In genomic region chr2:1538663-1539062, GRCh38 we compare ENCODE assay signal across 13 cellular contexts.
DNase-seq lines count a peak whose midpoint lies in the region; ATAC-seq and TF ChIP-seq lines count a peak whose summit lies in the region.
"Had no signal": no experiment of that assay in that cellular context is flagged by ENCODE, and none has a peak within 500 bp of the region (broad histone marks: within the 10 kb centered on the region; RNA-seq: fewer than 3 reads in every experiment).

No MANE protein-coding gene starts in this region.

- H2AFZ ChIP-seq in Loucy (ENCODE audit: low read length) (peak overlapping the region; percentile 52), neural cell (ENCODE audit: low read depth, low read length) (no peak overlapping the region)

- no peak overlapping the region for H3K27ac Mint-ChIP-seq in activated naive CD8-positive, alpha-beta T cell treated with anti-CD3 and anti-CD28 coated beads, Interleukin-2, amount 50 U/mL, for 24 hours
- H3K27ac Mint-ChIP-seq: B cell; naive thymus-derived CD8-positive, alpha-beta T cell had no signal

- no peaks in the 10 kb centered on the region for H3K9me3 Mint-ChIP-seq in activated naive CD8-positive, alpha-beta T cell treated with anti-CD3 and anti-CD28 coated beads, Interleukin-2, amount 50 U/mL, for 24 hours
- H3K9me3 Mint-ChIP-seq: naive thymus-derived CD8-positive, alpha-beta T cell had no signal

- H3K4me3 Mint-ChIP-seq in activated naive CD8-positive, alpha-beta T cell treated with anti-CD3 and anti-CD28 coated beads, Interleukin-2, amount 50 U/mL, for 24 hours, result no peak overlapping the region
- H3K4me3 Mint-ChIP-seq: B cell; naive thymus-derived CD8-positive, alpha-beta T cell had no signal

- H4K20me1 ChIP-seq in Loucy (ENCODE audit: insufficient read depth, low read length, poor library complexity, severe bottlenecking), result no peaks in the 10 kb centered on the region
- no peaks in the 10 kb centered on the region for H4K20me1 ChIP-seq in neural cell (ENCODE audit: insufficient read depth)

- H3K4me3 ChIP-seq in Loucy (ENCODE audit: low read length, poor library complexity, severe bottlenecking), result no peak overlapping the region
- no peak overlapping the region for H3K4me3 ChIP-seq in neural cell (ENCODE audit: low read length)
- H3K4me3 ChIP-seq: HAP-1, SJCRH30, suprapubic skin had no signal

- H3K9me2 ChIP-seq in Loucy (replicated peaks; ENCODE audit: low read depth, low read length) (no peaks in the 10 kb centered on the region), neural cell (ENCODE audit: insufficient read depth, low read length) (no peaks in the 10 kb centered on the region)

- H3K9me3 ChIP-seq in Loucy (ENCODE audit: insufficient read depth, low read depth, low read length) (no peaks in the 10 kb centered on the region; the same call in 1 of the 2 replicates), neural cell (ENCODE audit: low read length) (no peaks in the 10 kb centered on the region)
- H3K9me3 ChIP-seq: HAP-1, SJCRH30, suprapubic skin had no signal

- H3K4me2 ChIP-seq in Loucy (ENCODE audit: low read depth, low read length, poor library complexity, severe bottlenecking), result peak overlapping the region; percentile 0
- no peak overlapping the region for H3K4me2 ChIP-seq in neural cell (ENCODE audit: low read length)

- H3K27ac ChIP-seq in neural cell (ENCODE audit: low read length), result no peak overlapping the region
- H3K27ac ChIP-seq: SJCRH30, suprapubic skin had no signal

- H3K79me2 ChIP-seq in Loucy (ENCODE audit: insufficient read depth, low read length) (no peaks in the 10 kb centered on the region), neural cell (replicated peaks; ENCODE audit: insufficient read depth, low read length) (no peaks in the 10 kb centered on the region)

- peak; percentile 54 for TF ChIP-seq RAD21 in neural cell (conservative IDR thresholded peaks at IDR 0.05)

- no peaks in the 10 kb centered on the region for H3K4me1 Mint-ChIP-seq in activated naive CD8-positive, alpha-beta T cell treated with anti-CD3 and anti-CD28 coated beads, Interleukin-2, amount 50 U/mL, for 24 hours
- H3K4me1 Mint-ChIP-seq: B cell had no signal

- H3K27me3 Mint-ChIP-seq in activated naive CD8-positive, alpha-beta T cell treated with anti-CD3 and anti-CD28 coated beads, Interleukin-2, amount 50 U/mL, for 24 hours, result peaks cover 3% of the 10 kb centered on the region

- no peak for TF ChIP-seq EP300 in neural cell (conservative IDR thresholded peaks at IDR 0.05; ENCODE audit: poor library complexity, severe bottlenecking)

- DNase-seq in NCI-H524 (lab: John Stamatoyannopoulos, UW) (peak; percentile 17 to 75), NCI-H524 treated with DMSO at 0.1 percent for 48 hours (lab: John Stamatoyannopoulos, UW) (no peak), pons (ENCODE audit: low spot score) (no peak)
- no peak for DNase-seq in activated naive CD8-positive, alpha-beta T cell treated with anti-CD3 and anti-CD28 coated beads, Interleukin-2, amount 50 U/mL, for 24 hours

- ATAC-seq in activated naive CD8-positive, alpha-beta T cell treated with anti-CD3 and anti-CD28 coated beads, Interleukin-2, amount 50 U/mL, for 24 hours, result peak; percentile 20
- no peak for ATAC-seq in GM21381 (IDR thresholded peaks at IDR 0.05; ENCODE audit: unreplicated experiment)
- ATAC-seq in GM18861 (IDR thresholded peaks at IDR 0.05; ENCODE audit: unreplicated experiment), result no peak

- peak overlapping the region; percentile 43 for H3K9ac ChIP-seq in Loucy (ENCODE audit: low read depth, low read length, poor library complexity, severe bottlenecking)
- no peak overlapping the region for H3K9ac ChIP-seq in neural cell (ENCODE audit: low read length)

- H3F3A ChIP-seq in Loucy (ENCODE audit: low read depth) (no peaks in the 10 kb centered on the region), neural cell (ENCODE audit: insufficient read depth, low read length, poor library complexity, severe bottlenecking) (no peaks in the 10 kb centered on the region)

- H3K36me3 ChIP-seq in Loucy (ENCODE audit: insufficient read depth, low read length) (no peaks in the 10 kb centered on the region), neural cell (ENCODE audit: insufficient read depth, low read length) (no peaks in the 10 kb centered on the region)
- H3K36me3 ChIP-seq: HAP-1, SJCRH30, suprapubic skin had no signal

- H3K36me3 Mint-ChIP-seq in activated naive CD8-positive, alpha-beta T cell treated with anti-CD3 and anti-CD28 coated beads, Interleukin-2, amount 50 U/mL, for 24 hours (ENCODE audit: low read depth), result no peaks in the 10 kb centered on the region
- H3K36me3 Mint-ChIP-seq: naive thymus-derived CD8-positive, alpha-beta T cell had no signal

- H3K4me1 ChIP-seq in Loucy (ENCODE audit: insufficient read depth, low read length, poor library complexity, severe bottlenecking), result peaks cover 6% of the 10 kb centered on the region
- H3K4me1 ChIP-seq: HAP-1, SJCRH30, suprapubic skin had no signal

- H3K27me3 ChIP-seq in Loucy (ENCODE audit: insufficient read depth, low read length, poor library complexity, severe bottlenecking) (no peaks in the 10 kb centered on the region), neural cell (ENCODE audit: insufficient read depth, low read depth, low read length) (no peaks in the 10 kb centered on the region)

- TF ChIP-seq CTCF in Loucy (conservative IDR thresholded peaks at IDR 0.05; ENCODE audit: low read length), result peak; percentile 98
- TF ChIP-seq CTCF in neural cell (IDR thresholded peaks at IDR 0.05; ENCODE audit: poor library complexity, severe bottlenecking), result peak; percentile 67

TF ChIP-seq in neural cell, 6 proteins besides CTCF, POLR2A, EP300 and RAD21:
- TF ChIP-seq POLR2AphosphoS5 (IDR thresholded peaks at IDR 0.05) (no peak), SMC3 (conservative IDR thresholded peaks at IDR 0.05; ENCODE audit: poor library complexity) (peak; percentile 65), REST (IDR thresholded peaks at IDR 0.05; ENCODE audit: borderline replicate concordance) (no peak), TAF1 (IDR thresholded peaks at IDR 0.05; ENCODE audit: low read depth) (no peak)

Comparison
In these comparisons a context has a peak if more than half of its experiments do, and no peak if none do; other contexts are left out.
1. DNase-seq: peak in NCI-H524 (2 of 2); none in NCI-H524 treated with DMSO at 0.1 percent for 48 hours (single experiment), activated naive CD8-positive, alpha-beta T cell treated with anti-CD3 and anti-CD28 coated beads, Interleukin-2, amount 50 U/mL, for 24 hours (single experiment) and pons (single experiment).